8 cellular contexts compared by ENCODE assay signal in genomic region chr1:61053281-61053711, GRCh38. TPM values are rescaled to one million over a fixed set of nuclear protein-coding genes. Genes with fewer than 3 reads are reported as not detected.
DNase-seq lines count a peak whose midpoint lies in the region; ATAC-seq, FAIRE-seq and TF ChIP-seq lines count a peak whose summit lies in the region.
"Had no signal": no experiment of that assay in that cellular context is flagged by ENCODE, and none has a peak within 500 bp of the region (broad histone marks: within the 10 kb centered on the region; RNA-seq: fewer than 3 reads in every experiment).

No MANE protein-coding gene starts in this region.

- no peaks in the 10 kb centered on the region for H3K79me2 ChIP-seq in keratinocyte (ENCODE audit: control insufficient read depth, insufficient read depth, low read length)

- no peak for FAIRE-seq in keratinocyte (lab: Jason Lieb, UNC)

- peaks cover 66% of the 10 kb centered on the region for H3K4me1 ChIP-seq in HUES48 (ENCODE audit: control insufficient read depth, insufficient read depth, low read length)
- H3K4me1 ChIP-seq in adipocyte (ENCODE audit: control insufficient read depth, insufficient read depth, low read length): peaks cover 26% of the 10 kb centered on the region
- peaks cover 23% of the 10 kb centered on the region for H3K4me1 ChIP-seq in keratinocyte (ENCODE audit: control insufficient read depth, extremely low read depth, insufficient read depth, low read length)

- H4K20me1 ChIP-seq in keratinocyte (ENCODE audit: control insufficient read depth, extremely low read depth, insufficient read depth, low read length): no peaks in the 10 kb centered on the region

- H3K9me3 ChIP-seq in HUES48 (ENCODE audit: control insufficient read depth, insufficient read depth, low read length) (no peaks in the 10 kb centered on the region), adipocyte (ENCODE audit: control insufficient read depth, low read length) (no peaks in the 10 kb centered on the region), keratinocyte (ENCODE audit: control insufficient read depth, low read depth, low read length) (no peaks in the 10 kb centered on the region)
- H3K9me3 ChIP-seq: SJSA1 had no signal

- no peak for TF ChIP-seq CTCF in keratinocyte (optimal IDR thresholded peaks at IDR 0.05 in 1 of 3, IDR thresholded peaks at IDR 0.05 in 1 of 3, conservative IDR thresholded peaks at IDR 0.05 in 1 of 3; ENCODE audit: extremely low read depth in 1 of 3, insufficient read depth in 2 of 3, low read length in 3 of 3)

- H3K27ac Mint-ChIP-seq in stimulated activated naive B cell treated with anti-CD40 and anti-IgM and Interleukin-4, amounts not matched to agents 10 μg/mL and 1 μg/mL and 100 μg/mL, for 72 hours: peak overlapping the region; percentile 65

- dilution Hi-C loops in keratinocyte (cut with MboI; ENCODE audit: extremely low pct_ligation_motif_present, low sequenced_read_pairs): no loop called here

- H3K27ac ChIP-seq in HUES48 (ENCODE audit: low read depth, low read length): no peak overlapping the region
- no peak overlapping the region for H3K27ac ChIP-seq in keratinocyte (ENCODE audit: control insufficient read depth, insufficient read depth, low read length)
- H3K27ac ChIP-seq: SJSA1 had no signal

- H3K9ac ChIP-seq in HUES48 (ENCODE audit: low read depth, low read length) (no peak overlapping the region), adipocyte (ENCODE audit: low read length) (peak overlapping the region; percentile 61), keratinocyte (ENCODE audit: control insufficient read depth, extremely low read depth, insufficient read depth, low read length) (peak overlapping the region; percentile 28)

- no peaks in the 10 kb centered on the region for H3K36me3 ChIP-seq in HUES48 (ENCODE audit: control insufficient read depth, insufficient read depth, low read length)
- no peaks in the 10 kb centered on the region for H3K36me3 ChIP-seq in adipocyte (ENCODE audit: control insufficient read depth, insufficient read depth, low read length, severe bottlenecking)
- H3K36me3 ChIP-seq in keratinocyte (ENCODE audit: control insufficient read depth in 2 of 2, extremely low read depth in 1 of 2, insufficient read depth in 2 of 2, low read length in 2 of 2): no peaks in the 10 kb centered on the region
- H3K36me3 ChIP-seq: SJSA1 had no signal

- H3K4me3 ChIP-seq in HUES48 (ENCODE audit: low read depth, low read length) (peak overlapping the region; percentile 54), adipocyte (ENCODE audit: low read length) (peak overlapping the region; percentile 76), keratinocyte (ENCODE audit: control insufficient read depth in 2 of 3, extremely low read depth in 1 of 3, insufficient read depth in 2 of 3, low read depth in 1 of 3, low read length in 3 of 3) (peak overlapping the region in 2 of 3 experiments; percentile 29 to 59)
- H3K4me3 ChIP-seq: SJSA1 had no signal

- H3K4me3 Mint-ChIP-seq in stimulated activated naive B cell treated with anti-CD40 and anti-IgM and Interleukin-4, amounts not matched to agents 10 μg/mL and 1 μg/mL and 100 μg/mL, for 72 hours: peak overlapping the region; percentile 86 to 87

- no peak for DNase-seq in adipocyte (ENCODE audit: low read depth)
- DNase-seq in keratinocyte (ENCODE audit: low read depth, low spot score): no peak
- DNase-seq in stimulated activated naive B cell treated with anti-CD40 and anti-IgM and Interleukin-4, amounts not matched to agents 10 μg/mL and 1 μg/mL and 100 μg/mL, for 72 hours: no peak
- no peak for DNase-seq in stimulated activated CD4-positive, alpha-beta T cell treated with anti-CD3 and anti-CD28 coated beads, Interleukin-4, amount 100 ng/mL, for 4 hours
- no peak for DNase-seq in NCI-H1930 (lab: John Stamatoyannopoulos, UW)
- no peak for DNase-seq in nucleus accumbens (lab: John Stamatoyannopoulos, UW)

- peaks cover 21 to 46% of the 10 kb centered on the region in 2 donors for H3K4me1 Mint-ChIP-seq in stimulated activated naive B cell treated with anti-CD40 and anti-IgM and Interleukin-4, amounts not matched to agents 10 μg/mL and 1 μg/mL and 100 μg/mL, for 72 hours

- peaks cover 55 to 69% of the 10 kb centered on the region in 2 donors for H3K27me3 Mint-ChIP-seq in stimulated activated naive B cell treated with anti-CD40 and anti-IgM and Interleukin-4, amounts not matched to agents 10 μg/mL and 1 μg/mL and 100 μg/mL, for 72 hours

- ATAC-seq in stimulated activated naive B cell treated with anti-CD40 and anti-IgM and Interleukin-4, amounts not matched to agents 10 μg/mL and 1 μg/mL and 100 μg/mL, for 72 hours (replicated peaks): no peak

- no peaks in the 10 kb centered on the region for H3K9me1 ChIP-seq in keratinocyte (ENCODE audit: control insufficient read depth, extremely low read depth, insufficient read depth, low read length)

- H3K27me3 ChIP-seq in HUES48 (ENCODE audit: control insufficient read depth, insufficient read depth, low read length): peaks cover 77% of the 10 kb centered on the region
- no peaks in the 10 kb centered on the region for H3K27me3 ChIP-seq in adipocyte (replicated peaks; ENCODE audit: control insufficient read depth, insufficient read depth, low read length)
- no peaks in the 10 kb centered on the region for H3K27me3 ChIP-seq in keratinocyte (ENCODE audit: control insufficient read depth, extremely low read depth, insufficient read depth, low read length)

- H3K9me3 Mint-ChIP-seq in stimulated activated naive B cell treated with anti-CD40 and anti-IgM and Interleukin-4, amounts not matched to agents 10 μg/mL and 1 μg/mL and 100 μg/mL, for 72 hours: no peaks in the 10 kb centered on the region

- H3K4me2 ChIP-seq in keratinocyte (ENCODE audit: control insufficient read depth, extremely low read depth, insufficient read depth, low read depth, low read length): peak overlapping the region; percentile 78

- H3K36me3 Mint-ChIP-seq in stimulated activated naive B cell treated with anti-CD40 and anti-IgM and Interleukin-4, amounts not matched to agents 10 μg/mL and 1 μg/mL and 100 μg/mL, for 72 hours: no peaks in the 10 kb centered on the region

- peak overlapping the region; percentile 80 for H2AFZ ChIP-seq in keratinocyte (ENCODE audit: control insufficient read depth, low read length)

RNA-seq across cellular contexts. Expression of gene NFIA, which starts 29.1 kb away (rescaled TPM):
- 14.7 to 15.8 TPM (median 15.0 TPM) in 3 replicates for polyA plus RNA-seq in keratinocyte
- 11.6 TPM for polyA plus RNA-seq in keratinocyte (2011; ENCODE audit: low read depth)
- polyA plus RNA-seq in keratinocyte (2011; cell fraction: cytosol; rRNA removed): 10.3 and 14.9 TPM in 2 replicates
- 15.1 and 17.0 TPM in 2 replicates for polyA plus RNA-seq in keratinocyte (2011; cell fraction: nucleus; rRNA removed)
- polyA plus RNA-seq in keratinocyte (2012; ENCODE audit: low replicate concordance): 9.8 and 10.0 TPM in 2 replicates
- polyA minus RNA-seq in keratinocyte: 43.3 to 66.0 TPM (median 52.8 TPM) in 3 replicates
- 26.3 TPM for polyA minus RNA-seq in keratinocyte (2011; cell fraction: cytosol; rRNA and poly(A)+ RNA removed)
- polyA minus RNA-seq in keratinocyte (2011; cell fraction: nucleus; rRNA and poly(A)+ RNA removed): 33.3 and 66.9 TPM in 2 replicates
